ENCODE assay signal across 7 cellular contexts in genomic region chr1:243204336-243204735, GRCh38. TPM values are rescaled to one million over a fixed set of nuclear protein-coding genes. Genes with fewer than 3 reads are reported as not detected.
A peak's percentile ranks its signal among the peaks of the same experiment; 100 is the strongest.
DNase-seq lines count a peak whose midpoint lies in the region; ATAC-seq, FAIRE-seq and TF ChIP-seq lines count a peak whose summit lies in the region.
"Not testable (repeated sequence)": the region's sequence is repeated elsewhere in the genome, so short reads cannot be mapped to it uniquely, and the experiment has no call there.

No MANE protein-coding gene starts in this region.

- not testable (repeated sequence) for H4K91ac ChIP-seq in H1 (replicated peaks; ENCODE audit: insufficient read length, low read length)

- not testable (repeated sequence) for DNase-seq in D721Med (ENCODE audit: insufficient read length, low spot score); H54 (ENCODE audit: insufficient read length, low spot score); astrocyte (ENCODE audit: low read depth); H1 (ENCODE audit: low read depth in 1 of 2, low spot score in 2 of 2); osteoblast (ENCODE audit: insufficient read length, low spot score, missing footprints); smooth muscle cell (lab: John Stamatoyannopoulos, UW; ENCODE audit: unreplicated experiment)
- peak; percentile 19 for DNase-seq in PC-3

- H3K27me3 ChIP-seq in PC-3 (ENCODE audit: low read length); astrocyte (ENCODE audit: insufficient read depth, low read length); H1 (replicated peaks in 1 of 4; ENCODE audit: control insufficient read depth in 3 of 4, extremely low read depth in 1 of 4, insufficient read depth in 3 of 4, low read length in 3 of 4); osteoblast (ENCODE audit: insufficient read depth, low read length); smooth muscle cell (ENCODE audit: low read depth): not testable (repeated sequence)

- not testable (repeated sequence) for H3K9ac ChIP-seq in PC-3 (ENCODE audit: low read length); astrocyte (ENCODE audit: low read length); H1 (replicated peaks in 1 of 4; ENCODE audit: extremely low read depth in 1 of 4, low read depth in 3 of 4, low read length in 3 of 4); smooth muscle cell (ENCODE audit: low read depth)

- CTCF ChIA-PET in PC-3 (lab: Charles Lee); H1 (lab: Charles Lee; ENCODE audit: partially characterized antibody): not testable (repeated sequence)

- H3K4me2 ChIP-seq in PC-3 (ENCODE audit: low read length); astrocyte (ENCODE audit: low read length); H1 (ENCODE audit: insufficient read depth in 1 of 2, low read depth in 2 of 2, low read length in 2 of 2); osteoblast (ENCODE audit: insufficient read depth, low read length); smooth muscle cell: not testable (repeated sequence)

- H3F3A ChIP-seq in PC-3 (ENCODE audit: low read length, unreplicated experiment) = not testable (repeated sequence)
- peaks cover 16% of the 10 kb centered on the region for H3F3A ChIP-seq in smooth muscle cell (ENCODE audit: low read depth)

- not testable (repeated sequence) for H2BK5ac ChIP-seq in H1 (ENCODE audit: low read depth, low read length)

- POLR2A ChIA-PET in PC-3 (lab: Charles Lee; ENCODE audit: unreplicated experiment); H1 (lab: Charles Lee; ENCODE audit: partially characterized antibody): not testable (repeated sequence)

- not testable (repeated sequence) for H2BK12ac ChIP-seq in H1 (ENCODE audit: low read depth, low read length)

- not testable (repeated sequence) for TF ChIP-seq CTCF in D721Med (IDR thresholded peaks at IDR 0.05; ENCODE audit: insufficient read depth, missing control alignments); PC-3 (conservative IDR thresholded peaks at IDR 0.05; ENCODE audit: low read depth, low read length); astrocyte (IDR thresholded peaks at IDR 0.05; ENCODE audit: insufficient read depth, low read depth, low read length); H1 (IDR thresholded peaks at IDR 0.05; ENCODE audit: control extremely low read depth in 1 of 3, insufficient read depth in 1 of 3, low read depth in 1 of 3, low read length in 3 of 3); osteoblast (IDR thresholded peaks at IDR 0.05; ENCODE audit: extremely low read depth, low read depth, low read length); smooth muscle cell (IDR thresholded peaks at IDR 0.05; ENCODE audit: borderline replicate concordance, insufficient read depth, poor library complexity, severe bottlenecking)

- not testable (repeated sequence) for H3K4ac ChIP-seq in H1 (replicated peaks; ENCODE audit: insufficient read length, low read depth, low read length)

- H3K9me3 ChIP-seq in PC-3 (ENCODE audit: low read length); astrocyte (ENCODE audit: insufficient read depth, low read depth, low read length); H1 (ENCODE audit: insufficient read depth in 2 of 2, low read depth in 1 of 2, low read length in 1 of 2); osteoblast (ENCODE audit: low read depth, low read length); smooth muscle cell (replicated peaks; ENCODE audit: low read depth): not testable (repeated sequence)

- not testable (repeated sequence) for H3K27ac ChIP-seq in PC-3 (ENCODE audit: low read length); H1 (ENCODE audit: low read depth, low read length)
- H3K27ac ChIP-seq in astrocyte (ENCODE audit: low read depth, low read length) = peak overlapping the region; percentile 28
- H3K27ac ChIP-seq in osteoblast (ENCODE audit: low read depth, low read length) = peak overlapping the region; percentile 33
- H3K27ac ChIP-seq in smooth muscle cell (ENCODE audit: low read depth) = peak overlapping the region; percentile 84

- H3K9me2 ChIP-seq in PC-3 (replicated peaks; ENCODE audit: low read length) = not testable (repeated sequence)

- H4K8ac ChIP-seq in H1 (ENCODE audit: extremely low read depth, insufficient read depth, low read length) = not testable (repeated sequence)

- H3K56ac ChIP-seq in H1 (replicated peaks; ENCODE audit: insufficient read length, low read depth, low read length) = not testable (repeated sequence)

- not testable (repeated sequence) for H3K4me1 ChIP-seq in PC-3 (ENCODE audit: insufficient read depth, low read length); astrocyte (ENCODE audit: insufficient read depth, low read length); H1 (replicated peaks in 1 of 4; ENCODE audit: control insufficient read depth in 3 of 4, insufficient read depth in 4 of 4, low read length in 3 of 4); osteoblast (ENCODE audit: insufficient read depth, low read length); smooth muscle cell (ENCODE audit: low read depth)

- H3K4me1 Mint-ChIP-seq in astrocyte (ENCODE audit: low read depth, unreplicated experiment) = peaks cover 13% of the 10 kb centered on the region

- not testable (repeated sequence) for H2BK20ac ChIP-seq in H1 (ENCODE audit: low read length)

- not testable (repeated sequence) for H3K14ac ChIP-seq in H1 (ENCODE audit: insufficient read length)

- not testable (repeated sequence) for H2BK15ac ChIP-seq in H1 (ENCODE audit: low read length)

- not testable (repeated sequence) for H3K27me3 Mint-ChIP-seq in astrocyte (ENCODE audit: low read depth, unreplicated experiment)

- not testable (repeated sequence) for H4K20me1 ChIP-seq in PC-3 (ENCODE audit: low read length); astrocyte (ENCODE audit: insufficient read depth, low read length); H1 (replicated peaks in 1 of 2; ENCODE audit: control insufficient read depth in 1 of 2, insufficient read depth in 2 of 2, low read length in 2 of 2); osteoblast (ENCODE audit: insufficient read depth, low read length); smooth muscle cell (ENCODE audit: low read depth)

- H3K36me3 ChIP-seq in PC-3 (ENCODE audit: low read depth, low read length) = peaks cover 13% of the 10 kb centered on the region; the same call in 1 of the 2 replicates
- not testable (repeated sequence) for H3K36me3 ChIP-seq in astrocyte (ENCODE audit: insufficient read depth, low read length); smooth muscle cell (ENCODE audit: low read depth)
- H3K36me3 ChIP-seq in H1 (ENCODE audit: control insufficient read depth in 2 of 4, insufficient read depth in 4 of 4, low read length in 3 of 4) = peaks cover 0 to 14% (median under 1%) of the 10 kb centered on the region in 4 experiments; a peak in 3 of 8 replicates
- H3K36me3 ChIP-seq in osteoblast (ENCODE audit: insufficient read depth, low read length) = peaks cover 11% of the 10 kb centered on the region

- not testable (repeated sequence) for ATAC-seq in PC-3

- H3K79me2 ChIP-seq in PC-3 (ENCODE audit: low read length); H1 (ENCODE audit: control insufficient read depth in 1 of 2, insufficient read depth in 2 of 2, low read length in 2 of 2): not testable (repeated sequence)
- H3K79me2 ChIP-seq in astrocyte (ENCODE audit: insufficient read depth, low read length) (peaks cover 43% of the 10 kb centered on the region), osteoblast (ENCODE audit: insufficient read depth, low read length) (peaks cover 14% of the 10 kb centered on the region), smooth muscle cell (ENCODE audit: low read depth) (peaks cover 41% of the 10 kb centered on the region)

- H3K23ac ChIP-seq in H1 (ENCODE audit: insufficient read length) = not testable (repeated sequence)

- not testable (repeated sequence) for H3K18ac ChIP-seq in H1 (ENCODE audit: extremely low read depth, low read length)

- not testable (repeated sequence) for H3K79me1 ChIP-seq in H1 (ENCODE audit: low read depth, low read length)

- not testable (repeated sequence) for H3K4me3 ChIP-seq in PC-3 (ENCODE audit: low read length); astrocyte (ENCODE audit: insufficient read depth, low read depth, low read length); H1 (ENCODE audit: extremely low read depth in 1 of 4, insufficient read depth in 2 of 4, low read depth in 3 of 4, low read length in 4 of 4); osteoblast (ENCODE audit: insufficient read depth, low read length); smooth muscle cell

- H3K4me3 Mint-ChIP-seq in astrocyte (ENCODE audit: unreplicated experiment) = not testable (repeated sequence)

- WGBS in H1 (ENCODE audit: extremely low coverage in 1 of 2, insufficient coverage in 1 of 2, insufficient read length in 1 of 2, insufficient replicate concordance in 2 of 2, low coverage in 1 of 2, low lambda C conversion rate in 2 of 2, missing lambda C conversion rate in 1 of 2), 2 experiments = 95% methylated on average over 1 of the region's 1 CpG; no CpG with 5 or more reads in 1 of the 2 experiments
- WGBS in smooth muscle cell (ENCODE audit: low lambda C conversion rate) = 100% methylated on average over 1 of the region's 1 CpG

- intact Hi-C loops in PC-3 (cut with micrococcal nuclease) = not testable (repeated sequence)

- H2AFZ ChIP-seq in PC-3 (ENCODE audit: low read length); astrocyte (ENCODE audit: low read depth, low read length); H1 (ENCODE audit: low read length); osteoblast (ENCODE audit: low read length); smooth muscle cell (ENCODE audit: low read depth): not testable (repeated sequence)

- not testable (repeated sequence) for TF ChIP-seq EP300 in H1 (IDR thresholded peaks at IDR 0.05; ENCODE audit: borderline replicate concordance in 1 of 2, low read depth in 2 of 2, low read length in 2 of 2)

- not testable (repeated sequence) for TF ChIP-seq RAD21 in H1 (IDR thresholded peaks at IDR 0.05 in 1 of 2, conservative IDR thresholded peaks at IDR 0.05 in 1 of 2; ENCODE audit: low read depth in 2 of 2, low read length in 2 of 2)

- not testable (repeated sequence) for H2BK120ac ChIP-seq in H1 (replicated peaks; ENCODE audit: low read depth, low read length)

- H4K5ac ChIP-seq in H1 (ENCODE audit: insufficient read length, low read depth, low read length) = not testable (repeated sequence)

- FAIRE-seq in D721Med (lab: Jason Lieb, UNC) (peak; percentile 94), H54 (lab: Jason Lieb, UNC) (peak; percentile 27), astrocyte (lab: Jason Lieb, UNC) (peak; percentile 41), H1 (lab: Jason Lieb, UNC) (peak; percentile 32)

- not testable (repeated sequence) for H3K36me3 Mint-ChIP-seq in astrocyte (ENCODE audit: low read depth, unreplicated experiment)

- TF ChIP-seq POLR2A in H54 (IDR thresholded peaks at IDR 0.05; ENCODE audit: low read depth, low read length); H1 (IDR thresholded peaks at IDR 0.05; ENCODE audit: control extremely low read depth in 1 of 2, low read depth in 2 of 2, low read length in 2 of 2): not testable (repeated sequence)

- H3K23me2 ChIP-seq in H1 (ENCODE audit: low read depth, low read length) = not testable (repeated sequence)

- H3K27ac Mint-ChIP-seq in astrocyte (ENCODE audit: unreplicated experiment) = peak overlapping the region; percentile 77

- H3K9me3 Mint-ChIP-seq in astrocyte (ENCODE audit: unreplicated experiment) = not testable (repeated sequence)

- not testable (repeated sequence) for BruUV-seq in PC-3 (replicated peaks; lab: Mats Ljungman, UMichigan)

- H2AK5ac ChIP-seq in H1 (ENCODE audit: low read depth, low read length) = not testable (repeated sequence)

RNA-seq across cellular contexts. Expression of gene CEP170, which starts 50.7 kb away (rescaled TPM):
- total RNA-seq in PC-3 (2014; rRNA removed) (65.3 and 78.9 TPM in 2 replicates), astrocyte (149 and 164 TPM in 2 replicates), osteoblast (90.5 and 102 TPM in 2 replicates), smooth muscle cell (145 and 175 TPM in 2 replicates)
- total RNA-seq in H1 (2021; fragmentation: NEBNext Ultra II Directional; extraction: Animal tissue kit (Norgen Biotek cat#: 25700)) = 97.2 and 102 TPM in 2 replicates
- polyA plus RNA-seq in H1 (2011; rRNA removed) (29.8 and 33.1 TPM in 2 replicates), smooth muscle cell (50.3 and 76.0 TPM in 2 replicates)
- 44.3 TPM for polyA plus RNA-seq in H1 (2011; cell fraction: cytosol; rRNA removed)
- polyA plus RNA-seq in H1 (2011; cell fraction: nucleus; rRNA removed) = 64.4 TPM
- 41.8 to 54.2 TPM (median 49.7 TPM) in 4 replicates for polyA plus RNA-seq in H1 (2012, experiment 1 of 2)
- 2.7 TPM for polyA plus RNA-seq in H1 (2012, experiment 2 of 2)
- 57.0 TPM for polyA plus RNA-seq in H1 (2013, experiment 1 of 2)
- polyA plus RNA-seq in H1 (2013, experiment 2 of 2) = 56.1 TPM
- 96.1 and 109 TPM in 2 replicates for polyA minus RNA-seq in H1 (2011; rRNA and poly(A)+ RNA removed)
- polyA minus RNA-seq in H1 (2011; cell fraction: cytosol; rRNA and poly(A)+ RNA removed) = 86.9 TPM
- polyA minus RNA-seq in H1 (2011; cell fraction: nucleus; rRNA and poly(A)+ RNA removed) = 276 TPM

RNA-seq across cellular contexts. Expression of gene SDCCAG8, which starts 51.5 kb away (rescaled TPM):
- 99.3 and 194 TPM in 2 replicates for total RNA-seq in PC-3 (2014; rRNA removed)
- total RNA-seq in astrocyte = 24.5 and 25.4 TPM in 2 replicates
- 13.5 and 15.6 TPM in 2 replicates for total RNA-seq in H1 (2021; fragmentation: NEBNext Ultra II Directional; extraction: Animal tissue kit (Norgen Biotek cat#: 25700))
- polyA plus RNA-seq in H1 (2011; rRNA removed) = 21.0 and 26.2 TPM in 2 replicates
- 20.1 TPM for polyA plus RNA-seq in H1 (2011; cell fraction: cytosol; rRNA removed)
- 24.3 TPM for polyA plus RNA-seq in H1 (2011; cell fraction: nucleus; rRNA removed)
- polyA plus RNA-seq in H1 (2012, experiment 1 of 2) = 14.4 to 21.4 TPM (median 18.9 TPM) in 4 replicates
- 6.7 TPM for polyA plus RNA-seq in H1 (2012, experiment 2 of 2)
- 24.5 TPM for polyA plus RNA-seq in H1 (2013, experiment 1 of 2)
- polyA plus RNA-seq in H1 (2013, experiment 2 of 2) = 20.8 TPM
- 12.5 and 20.2 TPM in 2 replicates for polyA minus RNA-seq in H1 (2011; rRNA and poly(A)+ RNA removed)
- 3.1 TPM for polyA minus RNA-seq in H1 (2011; cell fraction: cytosol; rRNA and poly(A)+ RNA removed)
- 17.9 TPM for polyA minus RNA-seq in H1 (2011; cell fraction: nucleus; rRNA and poly(A)+ RNA removed)
- 42.7 and 63.9 TPM in 2 replicates for total RNA-seq in osteoblast
- 32.5 and 33.4 TPM in 2 replicates for total RNA-seq in smooth muscle cell
- polyA plus RNA-seq in smooth muscle cell = 30.9 and 33.0 TPM in 2 replicates
